ENCODE assay signal across 8 cellular contexts in the genomic region with DNA sequence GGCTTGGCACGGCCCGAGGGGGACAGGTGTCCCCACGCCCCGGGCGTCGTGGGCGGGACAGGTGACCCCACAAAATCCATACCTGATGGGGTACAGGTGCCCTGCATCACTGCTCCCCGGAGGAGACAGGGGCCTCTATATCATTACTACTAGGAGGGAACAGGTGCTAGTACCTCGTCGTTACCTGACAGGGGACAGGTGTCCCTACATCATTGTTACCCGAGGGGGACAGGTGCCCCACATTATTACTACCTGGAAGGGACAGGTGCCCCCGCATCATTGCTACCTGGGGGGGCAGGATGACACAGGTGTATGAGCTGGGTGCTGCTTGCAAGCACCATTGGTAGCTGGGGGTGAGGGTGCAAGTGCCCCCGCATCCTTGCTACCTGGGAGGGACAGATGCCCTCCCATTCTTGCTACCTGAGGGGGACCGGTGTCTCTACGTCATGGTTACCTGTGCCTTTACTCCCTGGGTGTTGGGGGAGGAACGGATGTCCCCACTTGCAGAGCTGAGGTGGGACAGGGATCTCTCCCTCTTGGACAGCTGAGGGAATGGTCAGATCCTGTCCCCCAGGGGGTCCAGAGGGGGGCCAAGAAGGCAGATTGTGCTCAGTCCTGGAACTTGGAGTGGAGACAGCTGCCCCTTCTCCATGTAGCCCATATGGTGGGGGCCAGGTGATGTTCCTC. TPM values are rescaled to one million over a fixed set of nuclear protein-coding genes. Genes with fewer than 3 reads are reported as not detected.
DNase-seq lines count a peak whose midpoint lies in the region; ATAC-seq, FAIRE-seq and TF ChIP-seq lines count a peak whose summit lies in the region.

No MANE protein-coding gene starts in this region.

- TF ChIP-seq CTCF in left ventricle myocardium inferior (IDR thresholded peaks at IDR 0.05; ENCODE audit: borderline replicate concordance) (no peak), PC-3 (conservative IDR thresholded peaks at IDR 0.05; ENCODE audit: low read depth, low read length) (no peak), esophagus squamous epithelium (IDR thresholded peaks at IDR 0.05) (no peak), GM20000 (IDR thresholded peaks at IDR 0.05; ENCODE audit: extremely low read depth, missing control alignments) (no peak), D721Med (IDR thresholded peaks at IDR 0.05; ENCODE audit: insufficient read depth, missing control alignments) (no peak)

- H3K36me3 ChIP-seq in left ventricle myocardium inferior = no peaks in the 10 kb centered on the region
- H3K36me3 ChIP-seq in PC-3 (ENCODE audit: low read depth, low read length) = no peaks in the 10 kb centered on the region
- no peaks in the 10 kb centered on the region for H3K36me3 ChIP-seq in esophagus squamous epithelium

- ATAC-seq in Right ventricle myocardium inferior (no peak), PC-3 (no peak; the same call in 1 of the 2 replicates), sciatic nerve (peak; percentile 4)

- H3K4me1 ChIP-seq in left ventricle myocardium inferior (peaks cover 18% of the 10 kb centered on the region), PC-3 (ENCODE audit: insufficient read depth, low read length) (peaks cover 16% of the 10 kb centered on the region), esophagus squamous epithelium (peaks cover 13 to 22% (median 17%) of the 10 kb centered on the region in 3 donors)

- no peaks in the 10 kb centered on the region for H3F3A ChIP-seq in PC-3 (ENCODE audit: low read length, unreplicated experiment)

- H3K4me3 ChIP-seq in left ventricle myocardium inferior (peak overlapping the region; percentile 70), PC-3 (ENCODE audit: low read length) (peak overlapping the region; percentile 85), esophagus squamous epithelium (peak overlapping the region; percentile 39 to 84 (median 56))

- peak overlapping the region; percentile 100 for H3K4me2 ChIP-seq in PC-3 (ENCODE audit: low read length)

- BruUV-seq in PC-3 (replicated peaks; lab: Mats Ljungman, UMichigan) = no TSS peak

- TF ChIP-seq POLR2A in esophagus squamous epithelium (IDR thresholded peaks at IDR 0.05) = no peak

- peaks cover 9% of the 10 kb centered on the region for H4K20me1 ChIP-seq in PC-3 (ENCODE audit: low read length)

- H3K9me3 ChIP-seq in left ventricle myocardium inferior (replicated peaks) (no peaks in the 10 kb centered on the region), PC-3 (ENCODE audit: low read length) (no peaks in the 10 kb centered on the region), esophagus squamous epithelium (no peaks in the 10 kb centered on the region)

- 6% methylated on average over 8 of the region's 16 CpGs; no CpG with 5 or more reads in 1 of the 2 donors for WGBS in esophagus squamous epithelium, 2 donors

- no peak overlapping the region for H2AFZ ChIP-seq in PC-3 (ENCODE audit: low read length)

- H3K9me2 ChIP-seq in PC-3 (replicated peaks; ENCODE audit: low read length) = no peaks in the 10 kb centered on the region

- FAIRE-seq in D721Med (lab: Jason Lieb, UNC) = no peak

- H3K27me3 ChIP-seq in left ventricle myocardium inferior (ENCODE audit: low read depth) (no peaks in the 10 kb centered on the region), PC-3 (ENCODE audit: low read length) (no peaks in the 10 kb centered on the region), esophagus squamous epithelium (no peaks in the 10 kb centered on the region)

- POLR2A ChIA-PET in PC-3 (lab: Charles Lee; ENCODE audit: unreplicated experiment) = no interaction called here

- intact Hi-C loops in left ventricle myocardium inferior (cut with micrococcal nuclease) (no loop called here), Right ventricle myocardium inferior (cut with DNase I) (loop anchor here (5.0 kb wide), 1 partner anchor 163 kb away; no protein-coding TSS in a partner anchor), PC-3 (cut with micrococcal nuclease) (no loop called here), esophagus squamous epithelium (cut with DNase I) (no loop called here), sciatic nerve (cut with DNase I) (no loop called here)

- H3K79me2 ChIP-seq in PC-3 (ENCODE audit: low read length) = peaks cover 51% of the 10 kb centered on the region

- H3K27ac ChIP-seq in left ventricle myocardium inferior (replicated peaks) (peak overlapping the region; percentile 89), PC-3 (ENCODE audit: low read length) (no peak overlapping the region), esophagus squamous epithelium (peak overlapping the region; percentile 74 to 90 (median 88))

- DNase-seq in left ventricle myocardium inferior = no peak
- DNase-seq in Right ventricle myocardium inferior (ENCODE audit: missing footprints) = no peak
- no peak for DNase-seq in PC-3
- DNase-seq in esophagus squamous epithelium (lab: John Stamatoyannopoulos, UW) = no peak
- no peak for DNase-seq in sciatic nerve (ENCODE audit: low spot score)
- DNase-seq in GM20000 (ENCODE audit: low spot score) = no peak
- no peak for DNase-seq in NCI-H446 (lab: John Stamatoyannopoulos, UW)
- DNase-seq in D721Med (ENCODE audit: insufficient read length, low spot score) = no peak

- peak overlapping the region; percentile 14; the same call in 1 of the 2 replicates for H3K9ac ChIP-seq in PC-3 (ENCODE audit: low read length)

- CTCF ChIA-PET in PC-3 (lab: Charles Lee) = no interaction called here

RNA-seq across cellular contexts. Expression of a gene that starts 0.6 kb away (rescaled TPM):
- total RNA-seq in left ventricle myocardium inferior (9.7 TPM), Right ventricle myocardium inferior (10.3 TPM), PC-3 (2014; rRNA removed) (6.7 and 8.5 TPM in 2 replicates), esophagus squamous epithelium (1 to 10 TPM; 1.8 to 3.6 (median 2.1) TPM), sciatic nerve (17.5 TPM)

RNA-seq across cellular contexts. Expression of a gene that starts 47.3 kb away (rescaled TPM):
- 6.2 TPM for total RNA-seq in left ventricle myocardium inferior
- 6.6 TPM for total RNA-seq in Right ventricle myocardium inferior
- total RNA-seq in PC-3 (2014; rRNA removed) = 8.4 and 12.7 TPM in 2 replicates
- 1 to 10 TPM; 1.6 to 6.6 (median 3.4) TPM for total RNA-seq in esophagus squamous epithelium
- total RNA-seq in sciatic nerve = 26.1 TPM
